Comparison of ENCODE assay signal across 18 cellular contexts in genomic region chr2:190786404-190787166, GRCh38.
DNase-seq lines count a peak whose midpoint lies in the region; ATAC-seq and TF ChIP-seq lines count a peak whose summit lies in the region.
"Had no signal": no experiment of that assay in that cellular context is flagged by ENCODE, and none has a peak within 500 bp of the region (broad histone marks: within the 10 kb centered on the region; RNA-seq: fewer than 3 reads in every experiment).

No MANE protein-coding gene starts in this region.

- ATAC-seq in foreskin keratinocyte (peak; percentile 54), HG02759 (IDR thresholded peaks at IDR 0.05; ENCODE audit: unreplicated experiment) (no peak)

- no peak for TF ChIP-seq CTCF in foreskin keratinocyte (conservative IDR thresholded peaks at IDR 0.05)

- no peak overlapping the region for H3K4me2 ChIP-seq in Karpas-422 (ENCODE audit: low read depth, low read length, poor library complexity, severe bottlenecking)
- H3K4me2 ChIP-seq: BLaER1 had no signal

- DNase-seq in G401 (ENCODE audit: low spot score) = peak; percentile 66
- peak; percentile 54 for DNase-seq in NCI-H226
- DNase-seq in foreskin keratinocyte = peak in 1 of 2 donors; percentile 55
- peak; percentile 14 for DNase-seq in pons (ENCODE audit: low spot score)
- no peak for DNase-seq in stimulated activated naive CD4-positive, alpha-beta T cell (lab: John Stamatoyannopoulos, UW)
- no peak for DNase-seq in RKO (ENCODE audit: low spot score)
- no peak for DNase-seq in Karpas-422
- DNase-seq: activated CD4-positive, alpha-beta T cell treated with anti-CD3 and anti-CD28 coated beads, Interleukin-2, amount 50 U/mL, for 4 hours; DND-41; NCI-H1105; SHP77; stimulated activated CD4-positive, alpha-beta T cell treated with anti-CD3 and anti-CD28 coated beads, Interleukin-1b, Interleukin-23, amount 100 ng/mL, for 48 hours; stimulated activated CD8-positive, alpha-beta memory T cell treated with anti-CD3 and anti-CD28 coated beads, Interleukin-4, amount 100 ng/mL, for 48 hours; T1000 had no signal

- no peak overlapping the region for H3K4me3 ChIP-seq in Karpas-422 (ENCODE audit: low read length)
- H3K4me3 ChIP-seq: BLaER1, dorsolateral prefrontal cortex, vagina had no signal

- H3K79me2 ChIP-seq in Karpas-422 (ENCODE audit: low read length) = no peaks in the 10 kb centered on the region

- H3K9ac ChIP-seq in Karpas-422 (ENCODE audit: low read length) = no peak overlapping the region
- H3K9ac ChIP-seq: BLaER1 had no signal

- H3K9me2 ChIP-seq in Karpas-422 (replicated peaks; ENCODE audit: insufficient read depth, low read length) = no peaks in the 10 kb centered on the region

- H4K20me1 ChIP-seq in Karpas-422 (ENCODE audit: insufficient read depth, low read depth, low read length) = no peaks in the 10 kb centered on the region
- H4K20me1 ChIP-seq: BLaER1 had no signal

- no peaks in the 10 kb centered on the region for H3K36me3 ChIP-seq in Karpas-422 (ENCODE audit: insufficient read depth, low read length)
- H3K36me3 ChIP-seq: BLaER1, vagina had no signal

- H3K27me3 ChIP-seq in foreskin keratinocyte (no peaks in the 10 kb centered on the region), Karpas-422 (ENCODE audit: low read length) (no peaks in the 10 kb centered on the region)
- H3K27me3 ChIP-seq: BLaER1, vagina had no signal

- H3K4me1 ChIP-seq in foreskin keratinocyte = peaks cover 9% of the 10 kb centered on the region
- H3K4me1 ChIP-seq in Karpas-422 (ENCODE audit: low read length) = no peaks in the 10 kb centered on the region

- H3K27ac ChIP-seq in foreskin keratinocyte (peak overlapping the region; percentile 34), Karpas-422 (ENCODE audit: low read length) (no peak overlapping the region)
- H3K27ac ChIP-seq: BLaER1, vagina had no signal

- in situ Hi-C loops in G401 (cut with HindIII; ENCODE audit: low sequenced_read_pairs) = no loop called here

- no peaks in the 10 kb centered on the region for H3K9me3 ChIP-seq in Karpas-422 (ENCODE audit: low read length)
- H3K9me3 ChIP-seq: vagina had no signal

- H2AFZ ChIP-seq in Karpas-422 (ENCODE audit: low read length) = no peak overlapping the region

Comparison
In these comparisons a context has a peak if more than half of its experiments do, and no peak if none do; other contexts are left out.
1. DNase-seq: peak in G401 (single experiment), NCI-H226 (single experiment) and pons (single experiment); none in stimulated activated naive CD4-positive, alpha-beta T cell (0 of 6), RKO (single experiment) and Karpas-422 (single experiment).